In the genomic region with DNA sequence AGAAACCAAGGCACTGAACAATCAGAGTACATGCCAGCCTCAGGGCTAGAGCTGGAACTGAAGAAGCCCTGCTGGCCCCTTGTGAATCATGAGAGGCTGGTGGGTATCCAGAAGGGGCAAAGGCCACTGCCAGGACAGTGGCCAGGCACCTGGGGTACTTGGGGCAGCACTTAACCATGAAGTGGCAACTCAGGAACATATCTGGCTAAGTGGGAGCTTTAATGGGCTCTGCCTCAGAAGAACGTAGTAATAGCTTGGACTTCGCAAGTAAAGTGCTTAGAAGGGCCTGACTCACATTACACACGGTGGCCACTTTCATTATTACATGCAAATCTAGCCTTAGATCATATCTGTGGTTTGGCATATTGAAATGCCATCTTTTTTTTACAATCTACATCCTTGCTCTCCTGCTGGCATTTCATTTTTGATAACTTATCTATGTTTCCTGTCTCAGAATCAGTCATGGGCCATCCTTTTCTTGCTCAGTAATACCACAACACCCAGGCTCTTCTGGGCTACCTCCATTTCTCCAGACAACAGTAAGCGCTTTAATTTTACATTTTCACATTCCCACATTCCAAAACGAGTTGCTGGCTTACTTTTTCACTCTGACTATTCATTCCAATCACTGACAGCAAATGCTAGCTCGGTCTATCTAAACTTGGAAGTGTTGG, we compare ENCODE assay signal across 9 cellular contexts. TPM values are rescaled to one million over a fixed set of nuclear protein-coding genes. Genes with fewer than 3 reads are reported as not detected.
A peak's percentile ranks its signal among the peaks of the same experiment; 100 is the strongest.
DNase-seq lines count a peak whose midpoint lies in the region; ATAC-seq and TF ChIP-seq lines count a peak whose summit lies in the region.
"Had no signal": no experiment of that assay in that cellular context is flagged by ENCODE, and none has a peak within 500 bp of the region (broad histone marks: within the 10 kb centered on the region; RNA-seq: fewer than 3 reads in every experiment).

No MANE protein-coding gene starts in this region.

- intact Hi-C loops in OCI-LY7 (cut with micrococcal nuclease; ENCODE audit: unreplicated experiment) = no loop called here

- peaks cover 1% of the 10 kb centered on the region for H3K27me3 Mint-ChIP-seq in endothelial cell (ENCODE audit: unreplicated experiment)

- peaks cover 10% of the 10 kb centered on the region for H3K4me1 Mint-ChIP-seq in endothelial cell (ENCODE audit: unreplicated experiment)

- no peaks in the 10 kb centered on the region for H3K9me3 Mint-ChIP-seq in endothelial cell (ENCODE audit: unreplicated experiment)

- POLR2A ChIA-PET in OCI-LY7 (lab: Charles Lee) = interaction anchor here (1.2 kb wide), 1 partner anchor 21 kb away, joined by 6 read pairs; no protein-coding TSS in a partner anchor

- H4K20me1 ChIP-seq in OCI-LY7 (ENCODE audit: insufficient read depth, low read length) = no peaks in the 10 kb centered on the region

- H3K27ac Mint-ChIP-seq in endothelial cell (ENCODE audit: unreplicated experiment) = no peak overlapping the region

- H3K36me3 Mint-ChIP-seq in endothelial cell (ENCODE audit: low read depth, unreplicated experiment) = peaks cover 3% of the 10 kb centered on the region

- CTCF ChIA-PET in OCI-LY7 (lab: Charles Lee; ENCODE audit: unreplicated experiment) = no interaction called here

- TF ChIP-seq CTCF in endothelial cell (IDR thresholded peaks at IDR 0.05; ENCODE audit: unreplicated experiment) (peak; percentile 30), OCI-LY7 (conservative IDR thresholded peaks at IDR 0.05; ENCODE audit: low read length) (no peak)

- peak; percentile 47 for DNase-seq in AG20443 (ENCODE audit: low spot score)
- peak; percentile 34 for DNase-seq in NCI-H2196 (lab: John Stamatoyannopoulos, UW; ENCODE audit: unreplicated experiment)
- no peak for DNase-seq in endothelial cell (ENCODE audit: low spot score)
- DNase-seq in NCI-H146 treated with DMSO at 0.1 percent for 48 hours (lab: John Stamatoyannopoulos, UW; ENCODE audit: unreplicated experiment) = no peak
- no peak for DNase-seq in NCI-H345 (lab: John Stamatoyannopoulos, UW)
- no peak for DNase-seq in SKM-1 (lab: John Stamatoyannopoulos, UW; ENCODE audit: unreplicated experiment)
- DNase-seq in OCI-LY7 (ENCODE audit: low spot score) = no peak
- DNase-seq: left cardiac atrium had no signal

- no peak overlapping the region for H3K4me2 ChIP-seq in OCI-LY7 (ENCODE audit: low read length)

- H3K79me2 ChIP-seq in OCI-LY7 (ENCODE audit: insufficient read depth, low read depth, low read length) = no peaks in the 10 kb centered on the region; the same call in 1 of the 2 replicates

- H3K4me3 Mint-ChIP-seq in endothelial cell (ENCODE audit: unreplicated experiment) = no peak overlapping the region

- H3K9me3 ChIP-seq in OCI-LY7 (ENCODE audit: low read length) = no peaks in the 10 kb centered on the region

- BruUV-seq in OCI-LY7 (replicated peaks; lab: Mats Ljungman, UMichigan) = no TSS peak

- H3K27ac ChIP-seq in OCI-LY7 (ENCODE audit: low read depth, low read length, poor library complexity, severe bottlenecking) = no peak overlapping the region

- no peaks in the 10 kb centered on the region for H3K4me1 ChIP-seq in OCI-LY7 (ENCODE audit: insufficient read depth, low read length, poor library complexity, severe bottlenecking)

- H3K36me3 ChIP-seq in OCI-LY7 (ENCODE audit: insufficient read depth, low read length) = peaks cover 26% of the 10 kb centered on the region

- H3K9me2 ChIP-seq in OCI-LY7 (ENCODE audit: insufficient read depth, low read length) = no peaks in the 10 kb centered on the region

- peak; percentile 72 for ATAC-seq in GM18870 (IDR thresholded peaks at IDR 0.05; ENCODE audit: unreplicated experiment)
- ATAC-seq: left cardiac atrium had no signal

- H3K4me3 ChIP-seq in OCI-LY7 (ENCODE audit: low read depth, low read length, poor library complexity, severe bottlenecking) = no peak overlapping the region

- H2AFZ ChIP-seq in OCI-LY7 (ENCODE audit: low read length) = no peak overlapping the region

RNA-seq across cellular contexts. Expression of a gene that starts 21.6 kb away (rescaled TPM):
- total RNA-seq in endothelial cell (ENCODE audit: unreplicated experiment) = 9.6 TPM
- total RNA-seq in OCI-LY7 (2014; rRNA removed; shearing (Covaris generic)) = 9.3 and 12.5 TPM in 2 replicates
- total RNA-seq in OCI-LY7 (2022) = 11.4 and 12.1 TPM in 2 replicates

RNA-seq across cellular contexts. Expression of a gene that starts 37.7 kb away (rescaled TPM):
- total RNA-seq in endothelial cell (ENCODE audit: unreplicated experiment) (9.6 TPM), OCI-LY7 (2022) (17.1 and 20.1 TPM in 2 replicates)
- total RNA-seq in OCI-LY7 (2014; rRNA removed; shearing (Covaris generic)) = 9.3 and 17.7 TPM in 2 replicates

RNA-seq across cellular contexts. Expression of a gene that starts 39.8 kb away (rescaled TPM):
- not detected for total RNA-seq in endothelial cell (ENCODE audit: unreplicated experiment)
- not detected in 2 replicates for total RNA-seq in OCI-LY7 (2014; rRNA removed; shearing (Covaris generic))
- not detected in 2 replicates for total RNA-seq in OCI-LY7 (2022)
- total RNA-seq: left cardiac atrium had no signal

RNA-seq across cellular contexts. Expression of a gene that starts 49.1 kb away (rescaled TPM):
- total RNA-seq in endothelial cell (ENCODE audit: unreplicated experiment) (24.5 TPM), OCI-LY7 (2022) (33.7 and 33.9 TPM in 2 replicates)
- total RNA-seq in OCI-LY7 (2014; rRNA removed; shearing (Covaris generic)) = 71.6 and 76.5 TPM in 2 replicates

RNA-seq across cellular contexts. Expression of a gene that starts 53.0 kb away (rescaled TPM):
- total RNA-seq in endothelial cell (ENCODE audit: unreplicated experiment) (not detected), OCI-LY7 (2022) (not detected in 2 replicates)
- total RNA-seq in OCI-LY7 (2014; rRNA removed; shearing (Covaris generic)) = not detected in 2 replicates
- total RNA-seq: left cardiac atrium had no signal

Comparison
In these comparisons a context has a peak if more than half of its experiments do, and no peak if none do; other contexts are left out.
1. DNase-seq: peak in AG20443 (single experiment) and NCI-H2196 (single experiment); none in endothelial cell (single experiment), NCI-H146 treated with DMSO at 0.1 percent for 48 hours (single experiment), NCI-H345 (single experiment), SKM-1 (single experiment) and OCI-LY7 (single experiment).